18 cellular contexts compared by ENCODE assay signal in genomic region chr18:50898908-50899307, GRCh38. TPM values are rescaled to one million over a fixed set of nuclear protein-coding genes. Genes with fewer than 3 reads are reported as not detected.
DNase-seq lines count a peak whose midpoint lies in the region; ATAC-seq and TF ChIP-seq lines count a peak whose summit lies in the region.
"Had no signal": no experiment of that assay in that cellular context is flagged by ENCODE, and none has a peak within 500 bp of the region (broad histone marks: within the 10 kb centered on the region; RNA-seq: fewer than 3 reads in every experiment).

No MANE protein-coding gene starts in this region.

- H3K27me3 ChIP-seq in endodermal cell (ENCODE audit: control insufficient read depth, insufficient read depth, low read length, poor library complexity, severe bottlenecking) (no peaks in the 10 kb centered on the region), tibial artery (no peaks in the 10 kb centered on the region)
- H3K27me3 ChIP-seq: BLaER1 had no signal

- no peak for DNase-seq in activated CD4-positive, alpha-beta T cell treated with anti-CD3 and anti-CD28 coated beads for 36 hours
- DNase-seq in activated CD4-positive, alpha-beta T cell treated with anti-CD3 and anti-CD28 coated beads, Interleukin-2, amount 50 U/mL, for 48 hours, result no peak
- peak; percentile 16 for DNase-seq in stimulated activated CD4-positive, alpha-beta T cell treated with anti-CD3 and anti-CD28 coated beads, Interleukin-1b, Interleukin-23, amount 100 ng/mL, for 48 hours
- no peak for DNase-seq in stimulated activated CD4-positive, alpha-beta T cell treated with anti-CD3 and anti-CD28 coated beads, Interleukin-4, amount 100 ng/mL, for 1 hour
- DNase-seq in endodermal cell, result no peak
- no peak for DNase-seq in tibial artery
- DNase-seq: Caco-2; CD4-positive, CD25-positive, alpha-beta regulatory T cell; CD8-positive, alpha-beta T cell; DMS153; DND-41; GOT3 had no signal

- POLR2A ChIA-PET in activated CD4-positive, alpha-beta T cell treated with anti-CD3 and anti-CD28 coated beads for 36 hours (lab: Charles Lee), result no interaction called here

- TF ChIP-seq CTCF in endodermal cell (conservative IDR thresholded peaks at IDR 0.05) (no peak), tibial artery (IDR thresholded peaks at IDR 0.05) (no peak)

- intact Hi-C loops in activated CD4-positive, alpha-beta T cell treated with anti-CD3 and anti-CD28 coated beads for 36 hours (cut with DNase I, micrococcal nuclease), result no loop called here
- intact Hi-C loops in tibial artery (cut with DNase I; ENCODE audit: low total_unique reads), result no loop called here

- CTCF ChIA-PET in activated CD4-positive, alpha-beta T cell treated with anti-CD3 and anti-CD28 coated beads for 36 hours (lab: Charles Lee), result no interaction called here

- H3K9me3 ChIP-seq in endodermal cell (ENCODE audit: control insufficient read depth, low read length) (peaks cover 66% of the 10 kb centered on the region), tibial artery (no peaks in the 10 kb centered on the region)
- H3K9me3 ChIP-seq: Caco-2, HAP-1 had no signal

- H3K27me3 Mint-ChIP-seq in activated CD4-positive, alpha-beta T cell treated with anti-CD3 and anti-CD28 coated beads for 36 hours, result no peaks in the 10 kb centered on the region
- H3K27me3 Mint-ChIP-seq in endodermal cell (ENCODE audit: insufficient read depth), result no peaks in the 10 kb centered on the region
- H3K27me3 Mint-ChIP-seq: B cell; CD4-positive, CD25-positive, alpha-beta regulatory T cell had no signal

- peaks cover 7% of the 10 kb centered on the region for H3K9me3 Mint-ChIP-seq in activated CD4-positive, alpha-beta T cell treated with anti-CD3 and anti-CD28 coated beads for 36 hours (ENCODE audit: low read depth)
- H3K9me3 Mint-ChIP-seq in endodermal cell, result peaks cover 31% of the 10 kb centered on the region
- H3K9me3 Mint-ChIP-seq: CD8-positive, alpha-beta T cell had no signal

- H3K4me1 Mint-ChIP-seq in activated CD4-positive, alpha-beta T cell treated with anti-CD3 and anti-CD28 coated beads for 36 hours, result peaks cover 34% of the 10 kb centered on the region
- peaks cover 24% of the 10 kb centered on the region for H3K4me1 Mint-ChIP-seq in endodermal cell

- H3K4me3 Mint-ChIP-seq in activated CD4-positive, alpha-beta T cell treated with anti-CD3 and anti-CD28 coated beads for 36 hours, result no peak overlapping the region
- H3K4me3 Mint-ChIP-seq in endodermal cell, result no peak overlapping the region
- H3K4me3 Mint-ChIP-seq: B cell; CD4-positive, CD25-positive, alpha-beta regulatory T cell; CD8-positive, alpha-beta T cell had no signal

- ATAC-seq in activated CD4-positive, alpha-beta T cell treated with anti-CD3 and anti-CD28 coated beads for 36 hours, result peak; percentile 6
- no peak for ATAC-seq in GM19467 (IDR thresholded peaks at IDR 0.05; ENCODE audit: unreplicated experiment)
- ATAC-seq: CD8-positive, alpha-beta T cell had no signal

- H3K9ac ChIP-seq in endodermal cell (ENCODE audit: extremely low read depth, low read length, poor library complexity, severe bottlenecking), result no peak overlapping the region
- H3K9ac ChIP-seq: BLaER1 had no signal

- H3K27ac ChIP-seq in endodermal cell (ENCODE audit: low read depth, low read length), result no peak overlapping the region
- no peak overlapping the region for H3K27ac ChIP-seq in tibial artery
- H3K27ac ChIP-seq: 22Rv1, BLaER1, C4-2B had no signal

- H3K36me3 ChIP-seq in endodermal cell (ENCODE audit: control insufficient read depth, insufficient read depth, low read length) (peaks cover 78% of the 10 kb centered on the region), tibial artery (peaks cover 7 to 27% (median 25%) of the 10 kb centered on the region in 3 donors)

- H3K4me3 ChIP-seq in endodermal cell (ENCODE audit: low read length) (peak overlapping the region; percentile 55), tibial artery (no peak overlapping the region)
- H3K4me3 ChIP-seq: BLaER1, HAP-1 had no signal

- WGBS in endodermal cell (ENCODE audit: insufficient coverage in 1 of 2, insufficient read length in 1 of 2), 2 experiments, result 90 to 92% methylated on average over 2 of the region's 2 CpGs

- peaks cover 70% of the 10 kb centered on the region for H3K36me3 Mint-ChIP-seq in activated CD4-positive, alpha-beta T cell treated with anti-CD3 and anti-CD28 coated beads for 36 hours (ENCODE audit: low read depth)
- peaks cover 63% of the 10 kb centered on the region for H3K36me3 Mint-ChIP-seq in endodermal cell (ENCODE audit: low read depth)

- H3K4me1 ChIP-seq in endodermal cell (ENCODE audit: control insufficient read depth, insufficient read depth, low read length) (no peaks in the 10 kb centered on the region), tibial artery (no peaks in the 10 kb centered on the region)
- H3K4me1 ChIP-seq: BLaER1, Caco-2, HAP-1 had no signal

- peak overlapping the region; percentile 20 for H3K27ac Mint-ChIP-seq in activated CD4-positive, alpha-beta T cell treated with anti-CD3 and anti-CD28 coated beads for 36 hours
- no peak overlapping the region for H3K27ac Mint-ChIP-seq in endodermal cell
- H3K27ac Mint-ChIP-seq: B cell; CD4-positive, CD25-positive, alpha-beta regulatory T cell; CD8-positive, alpha-beta T cell had no signal

RNA-seq across cellular contexts. Expression of gene ME2, which starts 20.0 kb away (rescaled TPM):
- total RNA-seq in activated CD4-positive, alpha-beta T cell treated with anti-CD3 and anti-CD28 coated beads for 36 hours, result 100 to 1,000 TPM; 146 to 178 TPM
- 10 to 100 TPM; 72.8 to 74.4 TPM for total RNA-seq in endodermal cell
- polyA plus RNA-seq in endodermal cell (2013, experiment 1 of 2), result 67.7 TPM
- 66.3 TPM for polyA plus RNA-seq in endodermal cell (2013, experiment 2 of 2)
